Comparison of ENCODE assay signal across 19 cellular contexts in the genomic region with DNA sequence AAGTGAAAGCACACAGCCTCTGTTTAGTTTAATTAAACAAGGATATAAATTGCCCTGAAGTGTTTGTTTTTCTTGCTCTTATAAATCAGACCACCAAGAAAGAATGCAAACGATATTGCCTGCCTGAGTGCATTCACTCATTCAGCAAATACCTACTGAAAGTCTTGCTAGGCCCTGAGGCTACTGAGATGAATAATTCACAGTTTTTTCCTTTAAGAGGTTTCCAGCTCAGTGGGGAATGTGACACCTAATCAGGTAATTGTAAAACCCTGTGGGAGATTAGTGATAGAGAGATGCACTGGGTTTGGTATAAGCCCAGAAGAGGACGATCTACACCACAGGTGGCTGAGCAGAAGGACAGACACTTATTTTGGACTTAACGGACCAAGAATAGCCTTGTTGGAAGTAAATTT.
DNase-seq lines count a peak whose midpoint lies in the region; ATAC-seq, FAIRE-seq and TF ChIP-seq lines count a peak whose summit lies in the region.
"Had no signal": no experiment of that assay in that cellular context is flagged by ENCODE, and none has a peak within 500 bp of the region (broad histone marks: within the 10 kb centered on the region; RNA-seq: fewer than 3 reads in every experiment).

No MANE protein-coding gene starts in this region.

- H2BK12ac ChIP-seq in H9 (ENCODE audit: insufficient read length, low read depth, low read length) (no peak overlapping the region), H1 (ENCODE audit: low read depth, low read length) (no peak overlapping the region)

- no peaks in the 10 kb centered on the region for H3K27me3 ChIP-seq in H9 (ENCODE audit: insufficient read depth, low read length)
- H3K27me3 ChIP-seq in H1 (replicated peaks in 1 of 4; ENCODE audit: control insufficient read depth in 3 of 4, extremely low read depth in 1 of 4, insufficient read depth in 3 of 4, low read length in 3 of 4), result peaks cover 0 to 1% (median 0%) of the 10 kb centered on the region in 4 experiments; a peak in 1 of 7 replicates
- H3K27me3 ChIP-seq: tibial nerve had no signal

- H2BK20ac ChIP-seq in H9 (ENCODE audit: low read depth, low read length, poor library complexity, severe bottlenecking) (no peak overlapping the region), H1 (ENCODE audit: low read length) (no peak overlapping the region)

- H2BK15ac ChIP-seq in H9 (ENCODE audit: low read depth, low read length), result no peak overlapping the region
- H2BK15ac ChIP-seq in H1 (ENCODE audit: low read length), result no peak overlapping the region

- H2BK5ac ChIP-seq in H9 (ENCODE audit: insufficient read length, low read length), result no peak overlapping the region
- no peak overlapping the region for H2BK5ac ChIP-seq in H1 (ENCODE audit: low read depth, low read length)

- peak; percentile 91 for FAIRE-seq in H1 (lab: Jason Lieb, UNC)
- FAIRE-seq: frontal cortex, islet of Langerhans had no signal

- H3K9me3 ChIP-seq in H9 (ENCODE audit: control insufficient read depth, low read depth, low read length) (no peaks in the 10 kb centered on the region), H1 (ENCODE audit: insufficient read depth in 2 of 2, low read depth in 1 of 2, low read length in 1 of 2) (peaks cover 7 to 12% of the 10 kb centered on the region in 2 experiments)

- peak; percentile 55 for DNase-seq in H9
- peak; percentile 46 for DNase-seq in NCI-H345 (lab: John Stamatoyannopoulos, UW)
- no peak for DNase-seq in H1 (ENCODE audit: low read depth in 1 of 2, low spot score in 2 of 2)
- DNase-seq in nephron progenitor cell, result peak; percentile 2
- DNase-seq in superior temporal gyrus (ENCODE audit: extremely low spot score), result no peak
- no peak for DNase-seq in stimulated activated CD4-positive, alpha-beta T cell treated with anti-CD3 and anti-CD28 coated beads, Interleukin-2, amount 100 ng/mL, for 48 hours
- DNase-seq in effector memory CD8-positive, alpha-beta T cell, result no peak
- DNase-seq: amniotic stem cell, GOT3, MM.1S, NCI-H226, SW 1271 had no signal

- H4K8ac ChIP-seq in H9 (replicated peaks; ENCODE audit: insufficient read length, low read depth, low read length), result no peak overlapping the region
- no peak overlapping the region for H4K8ac ChIP-seq in H1 (ENCODE audit: extremely low read depth, insufficient read depth, low read length)

- peaks cover 34 to 35% of the 10 kb centered on the region in 2 experiments for H3K4me1 Mint-ChIP-seq in H9
- H3K4me1 Mint-ChIP-seq in nephron progenitor cell, result peaks cover 13% of the 10 kb centered on the region
- H3K4me1 Mint-ChIP-seq in effector memory CD8-positive, alpha-beta T cell (ENCODE audit: low read depth in 2 of 2), result no peaks in the 10 kb centered on the region
- H3K4me1 Mint-ChIP-seq: mesothelial cell of epicardium had no signal

- no peaks in the 10 kb centered on the region for H3K23me2 ChIP-seq in H9 (ENCODE audit: insufficient read length, low read depth, low read length, poor library complexity, severe bottlenecking)
- H3K23me2 ChIP-seq in H1 (ENCODE audit: low read depth, low read length), result no peaks in the 10 kb centered on the region

- CTCF ChIA-PET in H1 (lab: Charles Lee; ENCODE audit: partially characterized antibody), result interaction anchor here (1.2 kb wide), 1 partner anchor 157 kb away, joined by 3 read pairs; no protein-coding TSS in a partner anchor

- H3K4me2 ChIP-seq in H9 (ENCODE audit: insufficient read depth, insufficient read length, low read length), result no peak overlapping the region
- peak overlapping the region; percentile 29 to 46 for H3K4me2 ChIP-seq in H1 (ENCODE audit: insufficient read depth in 1 of 2, low read depth in 2 of 2, low read length in 2 of 2)

- H4K91ac ChIP-seq in H9 (ENCODE audit: insufficient read length, low read depth, low read length) (no peak overlapping the region), H1 (replicated peaks; ENCODE audit: insufficient read length, low read length) (no peak overlapping the region)

- POLR2A ChIA-PET in H1 (lab: Charles Lee; ENCODE audit: partially characterized antibody), result no interaction called here

- H4K20me1 ChIP-seq in H9 (ENCODE audit: control insufficient read depth, insufficient read depth, insufficient read length) (no peaks in the 10 kb centered on the region), H1 (replicated peaks in 1 of 2; ENCODE audit: control insufficient read depth in 1 of 2, insufficient read depth in 2 of 2, low read length in 2 of 2) (no peaks in the 10 kb centered on the region)

- H3K18ac ChIP-seq in H9 (ENCODE audit: insufficient read length, low read depth, low read length) (no peak overlapping the region), H1 (ENCODE audit: extremely low read depth, low read length) (no peak overlapping the region)

- H3K4me3 Mint-ChIP-seq in H9, result peak overlapping the region in 1 of 2 experiments; percentile 16; a peak in 1 of 5 replicates
- H3K4me3 Mint-ChIP-seq in nephron progenitor cell, result no peak overlapping the region
- no peak overlapping the region for H3K4me3 Mint-ChIP-seq in effector memory CD8-positive, alpha-beta T cell
- H3K4me3 Mint-ChIP-seq: mesothelial cell of epicardium had no signal

- TF ChIP-seq CTCF in H9 (conservative IDR thresholded peaks at IDR 0.05) (no peak), H1 (IDR thresholded peaks at IDR 0.05; ENCODE audit: control extremely low read depth in 1 of 3, insufficient read depth in 1 of 3, low read depth in 1 of 3, low read length in 3 of 3) (no peak), nephron progenitor cell (IDR thresholded peaks at IDR 0.05) (no peak)

- H3K27me3 Mint-ChIP-seq in H9 (ENCODE audit: low read depth) (no peaks in the 10 kb centered on the region; the same call in 1 of the 2 replicates), nephron progenitor cell (ENCODE audit: low read depth, poor library complexity) (no peaks in the 10 kb centered on the region)
- H3K27me3 Mint-ChIP-seq in effector memory CD8-positive, alpha-beta T cell, result no peaks in the 10 kb centered on the region

- peak overlapping the region in 1 of 4 experiments; percentile 16; a peak in 1 of 8 replicates for H3K4me3 ChIP-seq in H1 (ENCODE audit: extremely low read depth in 1 of 4, insufficient read depth in 2 of 4, low read depth in 3 of 4, low read length in 4 of 4)
- H3K4me3 ChIP-seq: tibial nerve had no signal

- no peak overlapping the region for H3T11ph ChIP-seq in H9 (ENCODE audit: low read length)

- H3K9me3 Mint-ChIP-seq in H9, result peaks cover 19 to 32% of the 10 kb centered on the region in 2 experiments
- H3K9me3 Mint-ChIP-seq in nephron progenitor cell, result peaks cover 36% of the 10 kb centered on the region
- peaks cover 7 to 12% of the 10 kb centered on the region in 2 donors for H3K9me3 Mint-ChIP-seq in effector memory CD8-positive, alpha-beta T cell

- H3K14ac ChIP-seq in H9 (ENCODE audit: insufficient read depth, low read length), result no peak overlapping the region
- no peak overlapping the region for H3K14ac ChIP-seq in H1 (ENCODE audit: insufficient read length)

- H4K5ac ChIP-seq in H9 (ENCODE audit: insufficient read length, low read depth, low read length) (no peak overlapping the region), H1 (ENCODE audit: insufficient read length, low read depth, low read length) (no peak overlapping the region)

- H3K56ac ChIP-seq in H9 (ENCODE audit: insufficient read length, low read depth, low read length), result no peak overlapping the region
- no peak overlapping the region for H3K56ac ChIP-seq in H1 (replicated peaks; ENCODE audit: insufficient read length, low read depth, low read length)

- H3K79me1 ChIP-seq in H9 (ENCODE audit: insufficient read depth, low read depth, low read length, poor library complexity, severe bottlenecking) (no peaks in the 10 kb centered on the region), H1 (ENCODE audit: low read depth, low read length) (no peaks in the 10 kb centered on the region)

- H2BK120ac ChIP-seq in H9 (ENCODE audit: low read depth, low read length, poor library complexity, severe bottlenecking) (no peak overlapping the region), H1 (replicated peaks; ENCODE audit: low read depth, low read length) (no peak overlapping the region)

- H3K9ac ChIP-seq in H9 (ENCODE audit: extremely low read depth, insufficient read length, low read length) (no peak overlapping the region), H1 (replicated peaks in 1 of 4; ENCODE audit: extremely low read depth in 1 of 4, low read depth in 3 of 4, low read length in 3 of 4) (no peak overlapping the region)

- WGBS in H9 (ENCODE audit: extremely low coverage, insufficient read length, low lambda C conversion rate), result no CpG with 5 or more reads among the region's 3 CpGs
- 14% methylated on average over 3 of the region's 3 CpGs; no CpG with 5 or more reads in 1 of the 2 experiments for WGBS in H1 (ENCODE audit: extremely low coverage in 1 of 2, insufficient coverage in 1 of 2, insufficient read length in 1 of 2, insufficient replicate concordance in 2 of 2, low coverage in 1 of 2, low lambda C conversion rate in 2 of 2, missing lambda C conversion rate in 1 of 2), 2 experiments

- H2AFZ ChIP-seq in H9 (ENCODE audit: low read length) (no peak overlapping the region), H1 (ENCODE audit: low read length) (no peak overlapping the region)

- 0 out of 8 replicates have a peak, but pooled peaks cover 0 to 6% (median 0%) of the 10 kb centered on the region in 4 experiments for H3K36me3 ChIP-seq in H1 (ENCODE audit: control insufficient read depth in 2 of 4, insufficient read depth in 4 of 4, low read length in 3 of 4)
- H3K36me3 ChIP-seq: tibial nerve had no signal

- H3K23ac ChIP-seq in H9 (ENCODE audit: insufficient read length, low read depth, low read length), result no peak overlapping the region
- H3K23ac ChIP-seq in H1 (ENCODE audit: insufficient read length), result no peak overlapping the region

- H3K27ac Mint-ChIP-seq in H9 (peak overlapping the region in 2 of 3 experiments; percentile 37 to 65; a peak in 4 of 7 replicates), nephron progenitor cell (peak overlapping the region; percentile 20)
- H3K27ac Mint-ChIP-seq in effector memory CD8-positive, alpha-beta T cell, result no peak overlapping the region
- H3K27ac Mint-ChIP-seq: mesothelial cell of epicardium had no signal

- H3K27ac ChIP-seq in H9 (ENCODE audit: insufficient read length, low read depth, low read length) (no peak overlapping the region), H1 (ENCODE audit: low read depth, low read length) (no peak overlapping the region)
- H3K27ac ChIP-seq: C4-2B, tibial nerve, VCaP had no signal

- no peak; a peak in 1 of 3 replicates for TF ChIP-seq EP300 in H1 (IDR thresholded peaks at IDR 0.05; ENCODE audit: borderline replicate concordance in 1 of 2, low read depth in 2 of 2, low read length in 2 of 2)

- no peak; a peak in 1 of 4 replicates for TF ChIP-seq RAD21 in H1 (IDR thresholded peaks at IDR 0.05 in 1 of 2, conservative IDR thresholded peaks at IDR 0.05 in 1 of 2; ENCODE audit: low read depth in 2 of 2, low read length in 2 of 2)

- ATAC-seq in GM18502 (IDR thresholded peaks at IDR 0.05; ENCODE audit: poor library complexity, unreplicated experiment), result no peak
- ATAC-seq in effector memory CD8-positive, alpha-beta T cell (replicated peaks), result no peak

- H2AK5ac ChIP-seq in H9 (ENCODE audit: insufficient read length, low read length) (no peak overlapping the region), H1 (ENCODE audit: low read depth, low read length) (no peak overlapping the region)

- H3K79me2 ChIP-seq in H9 (ENCODE audit: insufficient read depth, low read length) (no peaks in the 10 kb centered on the region), H1 (ENCODE audit: control insufficient read depth in 1 of 2, insufficient read depth in 2 of 2, low read length in 2 of 2) (no peaks in the 10 kb centered on the region)

- H3K4ac ChIP-seq in H9 (ENCODE audit: low read depth, low read length), result no peak overlapping the region
- no peak overlapping the region for H3K4ac ChIP-seq in H1 (replicated peaks; ENCODE audit: insufficient read length, low read depth, low read length)

- H3K4me1 ChIP-seq in H9 (ENCODE audit: insufficient read depth, low read length), result peaks cover 7% of the 10 kb centered on the region; the same call in 1 of the 2 replicates
- H3K4me1 ChIP-seq in H1 (replicated peaks in 1 of 4; ENCODE audit: control insufficient read depth in 3 of 4, insufficient read depth in 4 of 4, low read length in 3 of 4), result peaks cover 0 to 12% (median 5%) of the 10 kb centered on the region in 4 experiments; a peak in 4 of 7 replicates
- H3K4me1 ChIP-seq: tibial nerve had no signal

- TF ChIP-seq POLR2A in H1 (IDR thresholded peaks at IDR 0.05; ENCODE audit: control extremely low read depth in 1 of 2, low read depth in 2 of 2, low read length in 2 of 2), result no peak

- H3K36me3 Mint-ChIP-seq in H9 (ENCODE audit: insufficient read depth in 1 of 3, low read depth in 3 of 3) (peaks cover 7 to 18% (median 18%) of the 10 kb centered on the region in 3 experiments), nephron progenitor cell (ENCODE audit: low read depth) (no peaks in the 10 kb centered on the region)
- no peaks in the 10 kb centered on the region for H3K36me3 Mint-ChIP-seq in effector memory CD8-positive, alpha-beta T cell (ENCODE audit: insufficient read depth)
- H3K36me3 Mint-ChIP-seq: mesothelial cell of epicardium had no signal

Comparison
In these comparisons a context has a peak if more than half of its experiments do, and no peak if none do; other contexts are left out.
1. DNase-seq: peak in H9 (single experiment), NCI-H345 (single experiment) and nephron progenitor cell (single experiment); none in H1 (0 of 2), superior temporal gyrus (single experiment), stimulated activated CD4-positive, alpha-beta T cell treated with anti-CD3 and anti-CD28 coated beads, Interleukin-2, amount 100 ng/mL, for 48 hours (0 of 2) and effector memory CD8-positive, alpha-beta T cell (0 of 3).
2. H3K27ac Mint-ChIP-seq: peak in H9 (2 of 3) and nephron progenitor cell (single experiment); none in effector memory CD8-positive, alpha-beta T cell (0 of 2).